Comparison of ENCODE assay signal across 22 cellular contexts in genomic region chr18:35880788-35881455, GRCh38.
DNase-seq lines count a peak whose midpoint lies in the region; ATAC-seq, FAIRE-seq and TF ChIP-seq lines count a peak whose summit lies in the region.
"Had no signal": no experiment of that assay in that cellular context is flagged by ENCODE, and none has a peak within 500 bp of the region (broad histone marks: within the 10 kb centered on the region; RNA-seq: fewer than 3 reads in every experiment).

No MANE protein-coding gene starts in this region.

- H4K20me1 ChIP-seq in Loucy (ENCODE audit: insufficient read depth, low read length, poor library complexity, severe bottlenecking), result no peaks in the 10 kb centered on the region
- H4K20me1 ChIP-seq in K562 (replicated peaks; ENCODE audit: control insufficient read depth, insufficient read depth, low read length), result no peaks in the 10 kb centered on the region
- no peaks in the 10 kb centered on the region for H4K20me1 ChIP-seq in neural progenitor cell (ENCODE audit: low read depth)

- H2AFZ ChIP-seq in Loucy (ENCODE audit: low read length), result 0 out of 2 replicates have a peak overlapping the region, but pooled peaks have one; percentile 12
- H2AFZ ChIP-seq in K562 (ENCODE audit: low read depth, low read length), result peak overlapping the region; percentile 90
- H2AFZ ChIP-seq in neural progenitor cell (replicated peaks), result peak overlapping the region; percentile 20

- TF ChIP-seq EP300 in K562 (IDR thresholded peaks at IDR 0.05; ENCODE audit: low read length) (no peak), esophagus muscularis mucosa (IDR thresholded peaks at IDR 0.05) (no peak)

- H3K27me3 Mint-ChIP-seq in neural progenitor cell (ENCODE audit: insufficient read depth, low read depth), result peaks cover 4% of the 10 kb centered on the region

- TF ChIP-seq POLR2A in K562 (conservative IDR thresholded peaks at IDR 0.05), result no peak
- no peak for TF ChIP-seq POLR2A in esophagus muscularis mucosa (IDR thresholded peaks at IDR 0.05; ENCODE audit: low read depth)
- TF ChIP-seq POLR2A in spleen (IDR thresholded peaks at IDR 0.05), result no peak

- peak; percentile 80 for ATAC-seq in K562

- BruUV-seq in K562 (replicated peaks; lab: Mats Ljungman, UMichigan), result no TSS peak

- H3K9me3 ChIP-seq in Loucy (ENCODE audit: insufficient read depth, low read depth, low read length), result no peaks in the 10 kb centered on the region
- H3K9me3 ChIP-seq in K562 (replicated peaks; ENCODE audit: control insufficient read depth, insufficient read depth, low read depth, low read length), result no peaks in the 10 kb centered on the region
- H3K9me3 ChIP-seq in esophagus muscularis mucosa, result no peaks in the 10 kb centered on the region
- no peaks in the 10 kb centered on the region for H3K9me3 ChIP-seq in neural progenitor cell (ENCODE audit: low read depth)
- no peaks in the 10 kb centered on the region for H3K9me3 ChIP-seq in spleen

- no peak overlapping the region for H3K27ac Mint-ChIP-seq in neural progenitor cell

- peak in 2 of 4 experiments; percentile 30 to 48 for DNase-seq in K562 (ENCODE audit: extremely low read depth in 1 of 4, low spot score in 3 of 4)
- peak; percentile 62 for DNase-seq in esophagus muscularis mucosa (ENCODE audit: extremely low spot score)
- DNase-seq in neural progenitor cell (ENCODE audit: low spot score), result no peak
- DNase-seq in spleen, result no peak
- no peak for DNase-seq in globus pallidus (ENCODE audit: low spot score)
- DNase-seq in NOMO-1 (lab: John Stamatoyannopoulos, UW; ENCODE audit: unreplicated experiment in 2 of 2), result no peak
- DNase-seq in activated CD4-positive, alpha-beta T cell treated with anti-CD3 and anti-CD28 coated beads for 1 hour, result no peak
- DNase-seq: ACHN; AML-193; CD4-positive, alpha-beta memory T cell; DMS153; DMS79; GDM1; HCEC 1CT; IMR-90; KBM-7 had no signal

- no peaks in the 10 kb centered on the region for H3K36me3 Mint-ChIP-seq in neural progenitor cell
- H3K36me3 Mint-ChIP-seq: CD4-positive, alpha-beta memory T cell had no signal

- H3K4me3 ChIP-seq in Loucy (ENCODE audit: low read length, poor library complexity, severe bottlenecking) (no peak overlapping the region), K562 (no peak overlapping the region), esophagus muscularis mucosa (no peak overlapping the region), neural progenitor cell (no peak overlapping the region), spleen (no peak overlapping the region)

- H3K36me3 ChIP-seq in Loucy (ENCODE audit: insufficient read depth, low read length) (no peaks in the 10 kb centered on the region), K562 (ENCODE audit: control insufficient read depth, insufficient read depth, low read length) (no peaks in the 10 kb centered on the region), esophagus muscularis mucosa (no peaks in the 10 kb centered on the region), neural progenitor cell (no peaks in the 10 kb centered on the region), spleen (no peaks in the 10 kb centered on the region)

- TF ChIP-seq RAD21 in K562 (CRISPR knock-in tag; conservative IDR thresholded peaks at IDR 0.05 in 1 of 2, IDR thresholded peaks at IDR 0.05 in 1 of 2), result no peak

- H3K4me1 ChIP-seq in Loucy (ENCODE audit: insufficient read depth, low read length, poor library complexity, severe bottlenecking), result no peaks in the 10 kb centered on the region
- H3K4me1 ChIP-seq in K562 (replicated peaks in 1 of 2; ENCODE audit: control insufficient read depth in 2 of 2, insufficient read depth in 2 of 2, low read length in 2 of 2), result peaks cover 0 to 3% of the 10 kb centered on the region in 2 experiments; a peak in 1 of 5 replicates
- no peaks in the 10 kb centered on the region for H3K4me1 ChIP-seq in esophagus muscularis mucosa
- peaks cover 11% of the 10 kb centered on the region for H3K4me1 ChIP-seq in neural progenitor cell
- no peaks in the 10 kb centered on the region for H3K4me1 ChIP-seq in spleen

- no peak overlapping the region for H3K9ac ChIP-seq in Loucy (ENCODE audit: low read depth, low read length, poor library complexity, severe bottlenecking)
- H3K9ac ChIP-seq in K562 (ENCODE audit: insufficient read depth in 1 of 2, low read depth in 2 of 2, low read length in 2 of 2), result no peak overlapping the region
- H3K9ac ChIP-seq in neural progenitor cell, result no peak overlapping the region

- H3K9me2 ChIP-seq in Loucy (replicated peaks; ENCODE audit: low read depth, low read length), result no peaks in the 10 kb centered on the region

- peak; percentile 32 for FAIRE-seq in K562 (lab: Jason Lieb, UNC)
- FAIRE-seq: A204.1, GM12892, GM18507, HTR-8/SVneo had no signal

- POLR2A ChIA-PET in K562 (lab: Yijun Ruan, JAX), result no interaction called here

- WGBS in K562 (ENCODE audit: insufficient coverage, low coverage, missing lambda C conversion rate), result 15% methylated on average over 8 of the region's 9 CpGs
- WGBS in esophagus muscularis mucosa, result 90% methylated on average over 9 of the region's 9 CpGs
- 83 to 92% (median 87%) methylated on average over 9 of the region's 9 CpGs for WGBS in spleen, 5 donors

- H3K27me3 ChIP-seq in Loucy (ENCODE audit: insufficient read depth, low read length, poor library complexity, severe bottlenecking), result no peaks in the 10 kb centered on the region
- H3K27me3 ChIP-seq in K562 (ENCODE audit: control insufficient read depth in 2 of 2, insufficient read depth in 2 of 2, low read length in 2 of 2), result peaks cover 0 to 5% of the 10 kb centered on the region in 2 experiments; a peak in 2 of 5 replicates
- no peaks in the 10 kb centered on the region for H3K27me3 ChIP-seq in esophagus muscularis mucosa
- H3K27me3 ChIP-seq in neural progenitor cell, result no peaks in the 10 kb centered on the region
- peaks cover 0 to 4% (median 0%) of the 10 kb centered on the region in 7 donors for H3K27me3 ChIP-seq in spleen (replicated peaks in 1 of 7)

- H3K9me1 ChIP-seq in K562 (ENCODE audit: control insufficient read depth, insufficient read depth, low read length), result no peaks in the 10 kb centered on the region

- H3K27ac ChIP-seq in K562 (ENCODE audit: extremely low read depth, low read depth, low read length), result no peak overlapping the region
- H3K27ac ChIP-seq in esophagus muscularis mucosa (replicated peaks in 1 of 4), result no peak overlapping the region
- H3K27ac ChIP-seq in neural progenitor cell, result no peak overlapping the region
- no peak overlapping the region for H3K27ac ChIP-seq in spleen
- H3K27ac ChIP-seq: C4-2B had no signal

- H3K4me2 ChIP-seq in Loucy (ENCODE audit: low read depth, low read length, poor library complexity, severe bottlenecking) (no peak overlapping the region), K562 (ENCODE audit: insufficient read depth, low read length) (peak overlapping the region; percentile 43), neural progenitor cell (no peak overlapping the region)

- H3F3A ChIP-seq in Loucy (ENCODE audit: low read depth) (no peaks in the 10 kb centered on the region), neural progenitor cell (ENCODE audit: low read depth) (peaks cover 8% of the 10 kb centered on the region)

- H3K79me2 ChIP-seq in Loucy (ENCODE audit: insufficient read depth, low read length) (no peaks in the 10 kb centered on the region), K562 (ENCODE audit: control insufficient read depth, insufficient read depth, low read length) (no peaks in the 10 kb centered on the region), neural progenitor cell (ENCODE audit: low read depth) (no peaks in the 10 kb centered on the region)

- no peak for TF ChIP-seq CTCF in Loucy (conservative IDR thresholded peaks at IDR 0.05; ENCODE audit: low read length)
- no peak for TF ChIP-seq CTCF in K562 (IDR thresholded peaks at IDR 0.05 in 2 of 3, conservative IDR thresholded peaks at IDR 0.05 in 1 of 3; ENCODE audit: insufficient read depth in 2 of 3, low read depth in 1 of 3, low read length in 3 of 3)
- no peak for TF ChIP-seq CTCF in esophagus muscularis mucosa (IDR thresholded peaks at IDR 0.05)
- TF ChIP-seq CTCF in neural progenitor cell (IDR thresholded peaks at IDR 0.05), result no peak
- TF ChIP-seq CTCF in spleen (IDR thresholded peaks at IDR 0.05 in 8 of 11, conservative IDR thresholded peaks at IDR 0.05 in 3 of 11), result no peak

- no peak overlapping the region for H3K4me3 Mint-ChIP-seq in neural progenitor cell
- H3K4me3 Mint-ChIP-seq: CD4-positive, alpha-beta memory T cell had no signal

- intact Hi-C loops in K562 (cut with micrococcal nuclease), result no loop called here
- intact Hi-C loops in esophagus muscularis mucosa (cut with DNase I), result no loop called here
- intact Hi-C loops in spleen (cut with DNase I; ENCODE audit: low total_unique reads), result no loop called here

- CTCF ChIA-PET in K562 (lab: Yijun Ruan, JAX; ENCODE audit: low intra/inter-chr PET ratio), result no interaction called here

- peaks cover 10% of the 10 kb centered on the region for H3K4me1 Mint-ChIP-seq in neural progenitor cell
- H3K4me1 Mint-ChIP-seq: CD4-positive, alpha-beta memory T cell had no signal

- in situ Hi-C loops in K562 (cut with MboI), result no loop called here

- no peaks in the 10 kb centered on the region for H3K9me3 Mint-ChIP-seq in neural progenitor cell
- H3K9me3 Mint-ChIP-seq: CD4-positive, alpha-beta memory T cell had no signal

TF ChIP-seq in K562, 482 proteins besides CTCF, POLR2A, EP300 and RAD21 (continues in another document):
- TF ChIP-seq CBFB (CRISPR knock-in tag; IDR thresholded peaks at IDR 0.05) (no peak), MAFG (tag; conservative IDR thresholded peaks at IDR 0.05) (peak; percentile 21; the same call in 1 of the 2 replicates), CBX3 (IDR thresholded peaks at IDR 0.05; ENCODE audit: borderline replicate concordance in 1 of 2, low read length in 2 of 2) (no peak)

Comparison
In these comparisons a context has a peak if more than half of its experiments do, and no peak if none do; other contexts are left out.
1. H2AFZ ChIP-seq: peak in every context shown above with its lines; median percentile 90 in K562; 20 in neural progenitor cell; 12 in Loucy.